28 cellular contexts compared by ENCODE assay signal in genomic region chr7:155487509-155488482, GRCh38. TPM values are rescaled to one million over a fixed set of nuclear protein-coding genes. Genes with fewer than 3 reads are reported as not detected.
"Had no signal": no experiment of that assay in that cellular context is flagged by ENCODE, and none has a peak within 500 bp of the region (broad histone marks: within the 10 kb centered on the region; RNA-seq: fewer than 3 reads in every experiment).

No MANE protein-coding gene starts in this region.

- H3K27ac ChIP-seq: epithelial cell of prostate, esophagus muscularis mucosa, gastroesophageal sphincter, left ventricle myocardium inferior, lower lobe of right lung, neutrophil, ovary, right atrium auricular region, sigmoid colon, skin epidermis, stomach, thoracic aorta, transverse colon had no signal

- H3K4me3 ChIP-seq: esophagus muscularis mucosa, gastroesophageal sphincter, left ventricle myocardium inferior, lower lobe of right lung, ovary, right atrium auricular region, sigmoid colon, skin epidermis, stomach, thoracic aorta, transverse colon had no signal

- H3K9me3 ChIP-seq: esophagus muscularis mucosa, gastroesophageal sphincter, left ventricle myocardium inferior, lower lobe of right lung, neutrophil, ovary, right atrium auricular region, sigmoid colon, stomach, thoracic aorta, transverse colon had no signal

- H3K4me1 ChIP-seq: right atrium auricular region had no signal

- H3K27ac Mint-ChIP-seq: natural killer cell treated with Interleukin-12 subunit alpha and Interleukin-12 subunit beta and Interleukin-15 and Interleukin-18, amount 100 ng/mL, for 72 hours had no signal

- H3K36me3 ChIP-seq: esophagus muscularis mucosa, gastroesophageal sphincter, left ventricle myocardium inferior, lower lobe of right lung, neutrophil, ovary, right atrium auricular region, sigmoid colon, stomach, thoracic aorta, transverse colon had no signal

- H3K27me3 ChIP-seq: ovary had no signal

- H3K4me3 Mint-ChIP-seq: effector memory CD8-positive, alpha-beta T cell; immature natural killer cell; memory B cell; natural killer cell treated with Interleukin-12 subunit alpha and Interleukin-12 subunit beta and Interleukin-15 and Interleukin-18, amount 100 ng/mL, for 72 hours had no signal

- DNase-seq: effector memory CD8-positive, alpha-beta T cell; glutamatergic neuron; immature natural killer cell; kidney; left cardiac atrium; left ventricle myocardium inferior; lower lobe of right lung; midbrain; ovary; sigmoid colon; stimulated activated CD4-positive, alpha-beta T cell treated with anti-CD3 and anti-CD28 coated beads, Interleukin-2, amount 100 ng/mL, for 24 hours; stimulated activated CD4-positive, alpha-beta T cell treated with anti-CD3 and anti-CD28 coated beads, Interleukin-4, amount 100 ng/mL, for 4 hours; stimulated activated naive CD4-positive, alpha-beta T cell; stomach; substantia nigra; transverse colon had no signal

RNA-seq across cellular contexts. Expression of gene EN2, which starts 29.9 kb away (rescaled TPM):
- total RNA-seq: fibroblast of villous mesenchyme, lower lobe of right lung, right atrium auricular region, stomach, transverse colon, ureter had no signal

RNA-seq across cellular contexts. Expression of gene CNPY1, which starts 58.6 kb away (rescaled TPM):
- total RNA-seq: esophagus muscularis mucosa; fibroblast of villous mesenchyme; gastroesophageal sphincter; kidney; left cardiac atrium; left ventricle myocardium inferior; lower lobe of right lung; natural killer cell treated with Interleukin-12 subunit alpha and Interleukin-12 subunit beta and Interleukin-15 and Interleukin-18, amount 100 ng/mL, for 72 hours; ovary; posterior vena cava; right atrium auricular region; sigmoid colon; thoracic aorta; transverse colon; ureter had no signal
